Comparison of ENCODE assay signal across 23 cellular contexts in the genomic region with DNA sequence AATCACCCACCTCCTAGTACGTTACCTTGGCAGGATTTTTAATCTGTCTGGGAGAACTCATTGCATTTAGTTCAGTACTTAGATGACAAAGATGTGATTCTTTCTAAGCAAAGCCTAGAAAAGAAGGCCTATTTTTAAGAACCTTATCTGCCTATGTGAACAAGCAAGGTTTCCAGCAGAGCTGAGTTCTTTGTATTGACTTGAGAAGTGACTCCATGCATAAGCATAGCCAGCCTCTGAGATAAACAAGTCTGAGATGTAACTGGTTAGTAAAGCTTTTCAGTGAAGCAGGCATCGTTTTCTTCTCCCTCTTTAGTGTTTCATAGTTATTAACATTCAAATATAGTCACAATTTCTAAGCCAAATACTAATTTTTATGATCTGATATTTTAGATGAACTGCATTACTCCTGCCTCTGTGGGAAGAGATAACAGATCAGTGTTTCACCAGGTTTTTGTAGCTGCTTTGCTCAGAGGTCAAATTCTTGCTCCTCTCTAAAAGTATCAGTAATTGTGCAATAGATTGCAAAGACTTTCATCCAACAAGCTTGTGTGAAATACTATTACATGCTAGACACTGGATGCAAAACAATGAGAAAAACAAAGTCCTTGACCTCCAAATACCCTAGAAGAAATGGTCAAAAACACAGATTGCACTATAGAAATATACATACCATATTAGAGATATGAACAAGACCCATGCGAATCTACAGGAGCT.
"Had no signal": no experiment of that assay in that cellular context is flagged by ENCODE, and none has a peak within 500 bp of the region (broad histone marks: within the 10 kb centered on the region; RNA-seq: fewer than 3 reads in every experiment).

No MANE protein-coding gene starts in this region.

- H3K9me3 ChIP-seq: esophagus squamous epithelium, lower lobe of right lung, thyroid gland had no signal

- H3K27ac ChIP-seq: breast epithelium, esophagus squamous epithelium, lower lobe of right lung, thyroid gland had no signal

- DNase-seq: activated CD4-positive, CD25-positive, alpha-beta regulatory T cell treated with anti-CD3 and anti-CD28 coated beads, Interleukin-2, amount 50 U/mL, for 72 hours; activated CD8-positive, alpha-beta memory T cell treated with anti-CD3 and anti-CD28 coated beads for 24 hours; activated CD8-positive, alpha-beta memory T cell treated with anti-CD3 and anti-CD28 coated beads, Interleukin-2, amount 50 U/mL, for 48 hours; activated effector memory CD4-positive, alpha-beta T cell treated with Interleukin-2 at 50 U/mL for 16 hours; activated naive CD4-positive, alpha-beta T cell treated with anti-CD3 and anti-CD28 coated beads, Interleukin-2, amount 10 ng/mL, durations not matched to agents 7 days and 5 days; activated T-cell treated with anti-CD3 and anti-CD28 coated beads, Interleukin-2, amount 50 U/mL, for 48 hours; cerebellar nuclear complex; effector CD8-positive, alpha-beta T cell; esophagus squamous epithelium; foreskin melanocyte; head of caudate nucleus; islet precursor cell; left colon; lower lobe of right lung; natural killer cell; stimulated activated CD4-positive, alpha-beta T cell treated with anti-CD3 and anti-CD28 coated beads, Interleukin-12 subunit alpha, Interleukin-12 subunit beta, amount 100 ng/mL, for 4 hours; stimulated activated CD4-positive, alpha-beta T cell treated with anti-CD3 and anti-CD28 coated beads, Interleukin-1b, Interleukin-23, amount 100 ng/mL, for 48 hours; stimulated activated CD8-positive, alpha-beta memory T cell treated with anti-CD3 and anti-CD28 coated beads, Interleukin-4, amount 100 ng/mL, for 48 hours; stimulated activated naive CD4-positive, alpha-beta T cell; T-helper 1 cell; T1000; thyroid gland had no signal

- H3K27me3 ChIP-seq: breast epithelium, esophagus squamous epithelium, thyroid gland had no signal

- ATAC-seq: left colon, lower lobe of right lung, natural killer cell had no signal

- H3K4me1 ChIP-seq: breast epithelium, lower lobe of right lung had no signal

- H3K36me3 ChIP-seq: breast epithelium, esophagus squamous epithelium, lower lobe of right lung, thyroid gland had no signal

- H3K4me3 ChIP-seq: breast epithelium, esophagus squamous epithelium, lower lobe of right lung, thyroid gland had no signal
